In genomic region chr22:24483966-24484545, GRCh38 we compare ENCODE assay signal across 17 cellular contexts.
"Had no signal": no experiment of that assay in that cellular context is flagged by ENCODE, and none has a peak within 500 bp of the region (broad histone marks: within the 10 kb centered on the region; RNA-seq: fewer than 3 reads in every experiment).

No MANE protein-coding gene starts in this region.

- H3K27ac ChIP-seq: colonic mucosa, heart right ventricle, ovary, SK-N-MC, skin epidermis, tibial nerve had no signal

- FAIRE-seq: islet of Langerhans had no signal

- H3K4me3 ChIP-seq: colonic mucosa, heart right ventricle, left lung, ovary, SK-N-MC, skin epidermis, tibial nerve had no signal

- H3K9me3 Mint-ChIP-seq: activated B cell treated with CpG ODN at 0.5 μM for 24 hours; activated CD4-positive, alpha-beta T cell treated with anti-CD3 and anti-CD28 coated beads, Interleukin-2, amount 10 ng/mL, durations not matched to agents 24 days and 14 days; activated naive CD4-positive, alpha-beta T cell treated with anti-CD3 and anti-CD28 coated beads for 36 hours; activated T-helper 17 cell treated with anti-CD3 and anti-CD28 coated beads, Interleukin-2, amount 50 U/mL, for 72 hours; memory B cell; nephron progenitor cell; T-helper 1 cell treated with Interleukin-12 subunit alpha and Interleukin-12 subunit beta and Interleukin-4 antibody, amounts not matched to agents 30 μg/mL and 1 μg/mL, for 36 hours had no signal

- H3K27ac Mint-ChIP-seq: activated B cell treated with CpG ODN at 0.5 μM for 24 hours; activated CD4-positive, alpha-beta T cell treated with anti-CD3 and anti-CD28 coated beads, Interleukin-2, amount 10 ng/mL, durations not matched to agents 24 days and 14 days; activated naive CD4-positive, alpha-beta T cell treated with anti-CD3 and anti-CD28 coated beads for 36 hours; activated T-helper 17 cell treated with anti-CD3 and anti-CD28 coated beads, Interleukin-2, amount 50 U/mL, for 72 hours; memory B cell; nephron progenitor cell; T-helper 1 cell treated with Interleukin-12 subunit alpha and Interleukin-12 subunit beta and Interleukin-4 antibody, amounts not matched to agents 30 μg/mL and 1 μg/mL, for 36 hours had no signal

- H3K4me1 ChIP-seq: colonic mucosa had no signal

- ATAC-seq: activated T-helper 17 cell treated with anti-CD3 and anti-CD28 coated beads, Interleukin-2, amount 50 U/mL, for 72 hours; left lung had no signal

- H3K27me3 Mint-ChIP-seq: activated T-helper 17 cell treated with anti-CD3 and anti-CD28 coated beads, Interleukin-2, amount 50 U/mL, for 72 hours; memory B cell had no signal

- H3K4me3 Mint-ChIP-seq: activated B cell treated with CpG ODN at 0.5 μM for 24 hours; activated CD4-positive, alpha-beta T cell treated with anti-CD3 and anti-CD28 coated beads, Interleukin-2, amount 10 ng/mL, durations not matched to agents 24 days and 14 days; activated naive CD4-positive, alpha-beta T cell treated with anti-CD3 and anti-CD28 coated beads for 36 hours; activated T-helper 17 cell treated with anti-CD3 and anti-CD28 coated beads, Interleukin-2, amount 50 U/mL, for 72 hours; memory B cell; nephron progenitor cell; T-helper 1 cell treated with Interleukin-12 subunit alpha and Interleukin-12 subunit beta and Interleukin-4 antibody, amounts not matched to agents 30 μg/mL and 1 μg/mL, for 36 hours had no signal

- H3K36me3 ChIP-seq: colonic mucosa, heart right ventricle, left lung, ovary, tibial nerve had no signal

- DNase-seq: activated B cell treated with CpG ODN at 0.5 μM for 24 hours; activated CD4-positive, alpha-beta T cell treated with anti-CD3 and anti-CD28 coated beads, Interleukin-2, amount 10 ng/mL, durations not matched to agents 24 days and 14 days; activated naive CD4-positive, alpha-beta T cell treated with anti-CD3 and anti-CD28 coated beads for 36 hours; colonic mucosa; foreskin melanocyte; heart right ventricle; left lung; nephron progenitor cell; ovary; stimulated activated CD4-positive, alpha-beta T cell treated with anti-CD3 and anti-CD28 coated beads, Interleukin-4, amount 100 ng/mL, for 4 hours had no signal

- H3K36me3 Mint-ChIP-seq: memory B cell had no signal

- H3K9me3 ChIP-seq: colonic mucosa, heart right ventricle, left lung, ovary, tibial nerve had no signal

- H3K27me3 ChIP-seq: colonic mucosa, heart right ventricle, left lung, ovary, tibial nerve had no signal
